In the genomic region with DNA sequence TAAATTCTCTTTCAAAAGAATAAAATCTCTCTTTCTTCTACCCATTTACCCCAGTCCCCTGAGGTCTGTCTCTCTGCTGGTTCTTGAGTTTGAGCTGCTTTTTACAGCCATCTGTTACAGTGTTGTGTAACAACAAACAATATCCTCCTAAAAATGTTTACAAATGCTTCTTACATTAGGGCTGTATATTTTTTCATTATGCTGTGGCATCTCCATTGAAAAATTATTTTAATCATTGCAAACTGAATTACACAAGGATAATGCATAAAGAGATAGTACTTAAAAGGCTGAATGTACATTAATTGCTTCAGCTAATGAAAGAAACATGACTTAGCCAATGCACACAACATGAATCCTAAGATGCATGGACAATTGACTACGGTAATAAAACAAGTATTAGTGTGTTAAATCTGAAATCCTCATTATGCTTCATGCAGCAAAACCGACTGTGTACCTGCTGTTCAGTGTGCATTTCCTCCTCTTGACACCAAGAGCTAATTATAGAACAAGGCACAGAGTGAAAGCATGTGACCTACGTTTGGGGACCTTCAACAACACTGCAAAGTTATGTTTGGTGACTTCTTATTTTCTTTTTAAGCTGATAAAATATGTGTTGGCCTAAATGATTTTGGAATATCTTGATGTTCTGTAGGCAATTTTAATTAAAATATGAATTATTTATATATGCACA, we compare ENCODE assay signal across 12 cellular contexts.
DNase-seq lines count a peak whose midpoint lies in the region; ATAC-seq and TF ChIP-seq lines count a peak whose summit lies in the region.
"Had no signal": no experiment of that assay in that cellular context is flagged by ENCODE, and none has a peak within 500 bp of the region (broad histone marks: within the 10 kb centered on the region; RNA-seq: fewer than 3 reads in every experiment).

No MANE protein-coding gene starts in this region.

- no peak overlapping the region for H3K4me3 ChIP-seq in mucosa of descending colon
- H3K4me3 ChIP-seq in WERI-Rb-1 (ENCODE audit: low read depth, low read length): no peak overlapping the region
- H3K4me3 ChIP-seq: PC-9, testis had no signal

- DNase-seq in DMS153 (lab: John Stamatoyannopoulos, UW) (peak; percentile 13), DMS153 treated with DMSO at 0.1 percent for 48 hours (lab: John Stamatoyannopoulos, UW; ENCODE audit: unreplicated experiment) (no peak), mucosa of descending colon (no peak), NCI-H1436 treated with DMSO at 0.1 percent for 48 hours (lab: John Stamatoyannopoulos, UW) (no peak), WERI-Rb-1 (no peak)
- DNase-seq: central memory CD4-positive, alpha-beta T cell; PC-9; testis had no signal

- no peaks in the 10 kb centered on the region for H3K27me3 ChIP-seq in WERI-Rb-1 (ENCODE audit: insufficient read depth, low read depth, severe bottlenecking)
- H3K27me3 ChIP-seq: testis had no signal

- no peaks in the 10 kb centered on the region for H3K4me1 ChIP-seq in mucosa of descending colon (ENCODE audit: low read depth)
- H3K4me1 ChIP-seq: testis had no signal

- peak; percentile 82 for ATAC-seq in GM21786 (IDR thresholded peaks at IDR 0.05; ENCODE audit: unreplicated experiment)
- ATAC-seq in HG03457 (IDR thresholded peaks at IDR 0.05; ENCODE audit: unreplicated experiment): peak; percentile 67
- ATAC-seq in mucosa of descending colon: peak; percentile 45
- no peak for ATAC-seq in GM19455 (IDR thresholded peaks at IDR 0.05; ENCODE audit: unreplicated experiment)

- TF ChIP-seq CTCF in mucosa of descending colon (IDR thresholded peaks at IDR 0.05) (no peak), WERI-Rb-1 (IDR thresholded peaks at IDR 0.05; ENCODE audit: low read depth, low read length) (no peak)

- intact Hi-C loops in mucosa of descending colon (cut with DNase I, micrococcal nuclease): no loop called here

- H3K36me3 ChIP-seq in mucosa of descending colon (ENCODE audit: low read depth): no peaks in the 10 kb centered on the region
- no peaks in the 10 kb centered on the region for H3K36me3 ChIP-seq in WERI-Rb-1

- H3K9me3 ChIP-seq in mucosa of descending colon (no peaks in the 10 kb centered on the region), WERI-Rb-1 (ENCODE audit: severe bottlenecking) (no peaks in the 10 kb centered on the region)
- H3K9me3 ChIP-seq: testis had no signal

- no peak overlapping the region for H3K27ac ChIP-seq in WERI-Rb-1
- H3K27ac ChIP-seq: 22Rv1, PC-9, testis had no signal
